9 cellular contexts compared by ENCODE assay signal in genomic region chr5:37197340-37198050, GRCh38. TPM values are rescaled to one million over a fixed set of nuclear protein-coding genes. Genes with fewer than 3 reads are reported as not detected.
DNase-seq lines count a peak whose midpoint lies in the region; ATAC-seq, FAIRE-seq and TF ChIP-seq lines count a peak whose summit lies in the region.
"Had no signal": no experiment of that assay in that cellular context is flagged by ENCODE, and none has a peak within 500 bp of the region (broad histone marks: within the 10 kb centered on the region; RNA-seq: fewer than 3 reads in every experiment).

No MANE protein-coding gene starts in this region.

- FAIRE-seq in GM12878 (lab: Jason Lieb, UNC), result peak; percentile 94
- FAIRE-seq: H1 had no signal

- no peaks in the 10 kb centered on the region for H3K27me3 Mint-ChIP-seq in CD8-positive, alpha-beta T cell (ENCODE audit: low read depth)

- 67% methylated on average over 3 of the region's 3 CpGs for WGBS in GM12878 (ENCODE audit: insufficient coverage, insufficient replicate concordance, low lambda C conversion rate, missing lambda C conversion rate)

- peak overlapping the region; percentile 14; the same call in 1 of the 2 replicates for H3K9ac ChIP-seq in GM12878 (ENCODE audit: control insufficient read depth, insufficient read depth, low read length)

- SMC1A ChIA-PET in GM12878 (lab: Charles Lee; ENCODE audit: uncharacterized antibody, unreplicated experiment), result interaction anchor here (1.1 to 3.0 kb wide), 5 partner anchors 13 to 174 kb away, joined by 3 to 20 read pairs (median 4); partner anchors contain the start of gene NUP155

- POLR2A ChIA-PET in CD8-positive, alpha-beta T cell (lab: Charles Lee), result interaction anchor here (0.7 to 1.3 kb wide), 3 partner anchors 10 to 173 kb away, joined by 3 read pairs; partner anchors contain the start of genes CPLANE1 and NUP155
- POLR2A ChIA-PET in GM12878 (lab: Charles Lee), result interaction anchor here (1.5 kb wide), 1 partner anchor 13 kb away, joined by 5 read pairs; no protein-coding TSS in a partner anchor

- TF ChIP-seq EP300 in GM12878 (IDR thresholded peaks at IDR 0.05; ENCODE audit: borderline replicate concordance in 1 of 2, control insufficient read depth in 1 of 2, low read depth in 2 of 2, low read length in 2 of 2), result peak; percentile 23 to 48; a peak in 1 of 4 replicates

- CTCF ChIA-PET in CD8-positive, alpha-beta T cell (lab: Charles Lee), result interaction anchor here (0.7 kb wide), 1 partner anchor 13 kb away, joined by 3 read pairs; no protein-coding TSS in a partner anchor
- CTCF ChIA-PET in GM12878 (lab: Yijun Ruan, JAX), result interaction anchor here (0.6 to 1.9 kb wide), 2 partner anchors 13 to 53 kb away, joined by 3 to 8 read pairs; no protein-coding TSS in a partner anchor

- H3K4me1 Mint-ChIP-seq in CD8-positive, alpha-beta T cell (ENCODE audit: low read depth), result peaks cover 17% of the 10 kb centered on the region

- no peaks in the 10 kb centered on the region for H3K36me3 ChIP-seq in CD8-positive, alpha-beta T cell (ENCODE audit: insufficient read depth, low read length)
- no peaks in the 10 kb centered on the region for H3K36me3 ChIP-seq in GM12878 (ENCODE audit: control insufficient read depth in 2 of 2, insufficient read depth in 2 of 2, low read length in 1 of 2)

- H3K79me2 ChIP-seq in GM12878 (ENCODE audit: control insufficient read depth, insufficient read depth, low read length), result no peaks in the 10 kb centered on the region

- H2AFZ ChIP-seq in GM12878 (ENCODE audit: control insufficient read depth, low read depth, low read length), result peak overlapping the region; percentile 84

- H3K4me3 Mint-ChIP-seq in CD8-positive, alpha-beta T cell, result peak overlapping the region; percentile 89

- in situ Hi-C loops in GM12878 (cut with MboI), result no loop called here

- DNase-seq in CD8-positive, alpha-beta T cell, result peak in 3 of 7 experiments; percentile 22 to 58 (median 33)
- DNase-seq in GM12878 (ENCODE audit: low read depth, low spot score), result no peak
- DNase-seq in NCI-H1048 (lab: John Stamatoyannopoulos, UW), result no peak
- DNase-seq in Ammon's horn (ENCODE audit: low spot score), result no peak
- DNase-seq in COLO829 (ENCODE audit: low spot score), result no peak
- DNase-seq in sciatic nerve (ENCODE audit: low spot score), result no peak

- H3K4me2 ChIP-seq in GM12878 (ENCODE audit: control insufficient read depth, insufficient read depth), result peak overlapping the region; percentile 53

- peaks cover 7% of the 10 kb centered on the region for H3K4me1 ChIP-seq in CD8-positive, alpha-beta T cell (ENCODE audit: insufficient read depth, low read length)
- H3K4me1 ChIP-seq in GM12878 (ENCODE audit: control insufficient read depth, insufficient read depth, low read length), result peaks cover 13% of the 10 kb centered on the region

- peak; percentile 62 for ATAC-seq in CD8-positive, alpha-beta T cell
- ATAC-seq in GM19467 (IDR thresholded peaks at IDR 0.05; ENCODE audit: unreplicated experiment), result peak; percentile 82
- peak; percentile 84 for ATAC-seq in HG03521 (IDR thresholded peaks at IDR 0.05; ENCODE audit: unreplicated experiment)
- ATAC-seq in GM12878, result peak; percentile 93
- ATAC-seq in sciatic nerve, result no peak

- RAD21 ChIA-PET in GM12878 (lab: Charles Lee; ENCODE audit: unreplicated experiment), result interaction anchor here (0.5 to 2.2 kb wide), 6 partner anchors 13 to 86 kb away, joined by 3 to 7 read pairs (median 4); no protein-coding TSS in a partner anchor

- H3K9me3 Mint-ChIP-seq in CD8-positive, alpha-beta T cell, result no peaks in the 10 kb centered on the region

- no peaks in the 10 kb centered on the region for H3K9me3 ChIP-seq in CD8-positive, alpha-beta T cell (ENCODE audit: low read length)
- no peaks in the 10 kb centered on the region for H3K9me3 ChIP-seq in GM12878 (replicated peaks; ENCODE audit: control insufficient read depth, insufficient read depth, low read length)

- no peak for TF ChIP-seq RAD21 in GM12878 (IDR thresholded peaks at IDR 0.05; ENCODE audit: insufficient read depth, low read depth, low read length)

- intact Hi-C loops in CD8-positive, alpha-beta T cell (cut with DNase I, micrococcal nuclease), result no loop called here
- intact Hi-C loops in GM12878 (cut with micrococcal nuclease; ENCODE audit: unreplicated experiment) (no loop called here), sciatic nerve (cut with DNase I) (no loop called here)

- peak overlapping the region; percentile 32 for H3K27ac ChIP-seq in CD8-positive, alpha-beta T cell (ENCODE audit: low read depth, low read length)
- H3K27ac ChIP-seq in GM12878 (ENCODE audit: control insufficient read depth, insufficient read depth), result peak overlapping the region; percentile 85

- no peaks in the 10 kb centered on the region for H4K20me1 ChIP-seq in GM12878 (ENCODE audit: control insufficient read depth, insufficient read depth)

- no peaks in the 10 kb centered on the region for H3K27me3 ChIP-seq in CD8-positive, alpha-beta T cell (ENCODE audit: insufficient read depth, low read length)
- H3K27me3 ChIP-seq in GM12878 (replicated peaks in 1 of 2; ENCODE audit: control insufficient read depth in 2 of 2, insufficient read depth in 2 of 2, low read length in 1 of 2), result no peaks in the 10 kb centered on the region

- H3K36me3 Mint-ChIP-seq in CD8-positive, alpha-beta T cell, result peaks cover 24% of the 10 kb centered on the region

- BruUV-seq in GM12878 (replicated peaks; lab: Mats Ljungman, UMichigan), result no TSS peak

- TF ChIP-seq POLR2A in GM12878 (IDR thresholded peaks at IDR 0.05; ENCODE audit: low read depth, low read length), result no peak

- peak overlapping the region; percentile 94 for H3K27ac Mint-ChIP-seq in CD8-positive, alpha-beta T cell

- TF ChIP-seq CTCF in CD8-positive, alpha-beta T cell (IDR thresholded peaks at IDR 0.05), result no peak
- no peak for TF ChIP-seq CTCF in GM12878 (IDR thresholded peaks at IDR 0.05 in 2 of 3, conservative IDR thresholded peaks at IDR 0.05 in 1 of 3; ENCODE audit: control insufficient read depth in 2 of 3, extremely low read depth in 1 of 3, insufficient read depth in 1 of 3, low read depth in 3 of 3, low read length in 3 of 3)

- H3K4me3 ChIP-seq in CD8-positive, alpha-beta T cell (ENCODE audit: low read depth, low read length), result peak overlapping the region; percentile 45
- H3K4me3 ChIP-seq in GM12878, result 0 out of 2 replicates have a peak overlapping the region, but pooled peaks have one; percentile 3

TF ChIP-seq in GM12878, 131 proteins besides CTCF, POLR2A, EP300 and RAD21 (continues in another document):
- TF ChIP-seq MLLT1 (IDR thresholded peaks at IDR 0.05) (peak; percentile 78; the same call in 1 of the 2 replicates), NFIC (IDR thresholded peaks at IDR 0.05; ENCODE audit: low read depth, low read length) (peak; percentile 44; the same call in 1 of the 2 replicates), NR2C1 (IDR thresholded peaks at IDR 0.05) (peak; percentile 53), RBBP5 (conservative IDR thresholded peaks at IDR 0.05) (no peak), MEF2A (IDR thresholded peaks at IDR 0.05; ENCODE audit: insufficient read depth, low read depth, low read length) (0 out of 2 replicates have a peak, but pooled peaks have one; percentile 32), SMC3 (IDR thresholded peaks at IDR 0.05; ENCODE audit: borderline replicate concordance, low read length) (0 out of 2 replicates have a peak, but pooled peaks have one; percentile 8)

RNA-seq across cellular contexts. Expression of gene CPLANE1, which starts 51.7 kb away (rescaled TPM):
- total RNA-seq in CD8-positive, alpha-beta T cell, result 1 to 10 TPM; 4.2 to 4.3 TPM
- 76.0 and 96.8 TPM in 2 replicates for total RNA-seq in GM12878 (2013; cell fraction: nucleolus; rRNA removed)
- total RNA-seq in GM12878 (2014; rRNA removed) (8.9 and 11.0 TPM in 2 replicates), GM12878 (2014; rRNA removed; fragmentation: Illumina TruSeq; extraction: Trizol) (14.8 and 16.7 TPM in 2 replicates), GM12878 (2021) (7.4 and 8.2 TPM in 2 replicates), sciatic nerve (53.7 TPM)
- polyA plus RNA-seq in GM12878 (2011; ENCODE audit: low read depth), result 1.3 TPM
- polyA plus RNA-seq in GM12878 (2011; rRNA removed) (10.3 and 14.5 TPM in 2 replicates), GM12878 (2014; fragmentation: Illumina TruSeq; extraction: Trizol) (10.0 and 16.7 TPM in 2 replicates), GM12878 (2014; fragmentation: Nextera tagmentation; extraction: Ambion mirVana) (1 to 10 TPM; 1.7 to 2.1 TPM), GM12878 (2014; rRNA removed) (3.3 and 5.2 TPM in 2 replicates), GM12878 (2016; fragmentation: Nextera tagmentation; extraction: Ambion mirVana) (1 to 10 TPM; 3.3 to 4.7 TPM)
- 2.5 and 2.6 TPM in 2 replicates for polyA plus RNA-seq in GM12878 (2011; cell fraction: cytosol; rRNA removed)
- polyA plus RNA-seq in GM12878 (2011; cell fraction: nucleus; rRNA removed), result 7.9 and 8.1 TPM in 2 replicates
- 2.5 and 2.8 TPM in 2 replicates for polyA plus RNA-seq in GM12878 (2012)
- 12.7 and 19.4 TPM in 2 replicates for polyA minus RNA-seq in GM12878 (2011; rRNA and poly(A)+ RNA removed)
- polyA minus RNA-seq in GM12878 (2011; cell fraction: cytosol; rRNA and poly(A)+ RNA removed), result 4.9 and 12.5 TPM in 2 replicates
- 15.0 and 27.1 TPM in 2 replicates for polyA minus RNA-seq in GM12878 (2011; cell fraction: nucleus; rRNA and poly(A)+ RNA removed)
